In the genomic region with DNA sequence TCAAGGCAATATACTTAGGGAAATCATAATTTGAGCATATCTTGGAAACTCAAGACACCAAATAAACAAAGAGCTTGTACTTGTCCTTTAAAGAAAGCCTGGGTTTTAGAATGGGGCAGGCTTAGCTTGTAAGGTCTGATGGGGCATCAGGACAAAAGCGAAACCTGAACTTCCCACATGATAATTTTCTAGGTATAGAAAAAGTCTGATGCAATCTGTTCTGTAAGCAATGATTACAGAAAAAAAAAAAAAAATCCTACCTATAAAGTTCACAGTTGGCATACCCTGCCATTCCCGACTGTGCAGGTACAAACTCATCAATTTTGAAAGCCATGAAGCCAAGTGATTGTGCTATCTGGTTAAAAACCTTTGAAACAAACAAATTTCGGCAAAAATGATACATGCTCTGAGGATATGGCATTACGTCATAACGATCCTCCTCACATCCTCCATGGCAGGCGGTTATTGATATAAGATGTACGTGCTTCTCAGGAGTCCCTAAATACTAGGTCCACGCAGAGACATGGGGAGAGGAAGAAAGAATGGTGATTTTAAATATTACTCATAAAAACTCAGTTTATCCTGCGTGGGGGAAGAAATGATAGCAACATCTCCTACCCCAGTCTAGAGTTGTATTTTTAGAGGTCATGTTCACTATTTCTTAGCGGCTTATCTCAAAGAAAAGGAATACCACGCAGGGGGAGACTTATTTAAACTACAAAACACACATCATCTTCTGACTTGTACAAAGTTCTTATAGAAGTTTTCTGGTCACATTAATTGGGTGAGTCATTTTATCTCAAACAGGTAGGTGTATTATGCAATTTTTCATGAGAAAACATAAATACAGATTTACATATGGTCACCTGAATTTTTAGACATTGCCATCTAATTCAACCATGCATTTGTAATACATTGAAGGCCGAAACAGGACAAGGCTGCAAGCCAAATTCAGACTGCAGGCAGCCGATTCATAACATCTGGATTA, we compare ENCODE assay signal across 16 cellular contexts. TPM values are rescaled to one million over a fixed set of nuclear protein-coding genes. Genes with fewer than 3 reads are reported as not detected.
DNase-seq lines count a peak whose midpoint lies in the region; ATAC-seq and TF ChIP-seq lines count a peak whose summit lies in the region.
"Had no signal": no experiment of that assay in that cellular context is flagged by ENCODE, and none has a peak within 500 bp of the region (broad histone marks: within the 10 kb centered on the region; RNA-seq: fewer than 3 reads in every experiment).

No MANE protein-coding gene starts in this region.

- peak overlapping the region; percentile 94 for H3K27ac ChIP-seq in brain microvascular endothelial cell
- no peak overlapping the region for H3K27ac ChIP-seq in WERI-Rb-1

- DNase-seq in activated naive CD8-positive, alpha-beta T cell treated with anti-CD3 and anti-CD28 coated beads for 36 hours: no peak
- no peak for DNase-seq in activated naive CD8-positive, alpha-beta T cell treated with anti-CD3 and anti-CD28 coated beads, Interleukin-2, amount 50 U/mL, for 24 hours
- peak; percentile 40 to 45 for DNase-seq in NOMO-1 (lab: John Stamatoyannopoulos, UW; ENCODE audit: unreplicated experiment in 2 of 2)
- DNase-seq in brain microvascular endothelial cell: no peak
- no peak for DNase-seq in stimulated activated effector memory CD8-positive, alpha-beta T cell treated with anti-CD3 and anti-CD28 coated beads, Interleukin-12 subunit alpha, Interleukin-12 subunit beta, amount 100 ng/mL, for 72 hours (ENCODE audit: low spot score in 2 of 2)
- no peak for DNase-seq in DMS53 (lab: John Stamatoyannopoulos, UW)
- DNase-seq in stimulated activated CD8-positive, alpha-beta memory T cell treated with anti-CD3 and anti-CD28 coated beads, Interleukin-4, amount 100 ng/mL, for 48 hours: no peak
- DNase-seq in WERI-Rb-1: no peak
- DNase-seq: activated CD8-positive, alpha-beta memory T cell treated with anti-CD3 and anti-CD28 coated beads, Interleukin-2, amount 50 U/mL, for 4 hours; left cardiac atrium; naive B cell; NCI-H1436 treated with DMSO at 0.1 percent for 48 hours; NCI-H526; SHP77; transverse colon had no signal

- H3K27me3 Mint-ChIP-seq in activated naive CD8-positive, alpha-beta T cell treated with anti-CD3 and anti-CD28 coated beads for 36 hours: peaks cover 26% of the 10 kb centered on the region
- H3K27me3 Mint-ChIP-seq in activated naive CD8-positive, alpha-beta T cell treated with anti-CD3 and anti-CD28 coated beads, Interleukin-2, amount 50 U/mL, for 24 hours: peaks cover 31% of the 10 kb centered on the region

- ATAC-seq in activated naive CD8-positive, alpha-beta T cell treated with anti-CD3 and anti-CD28 coated beads, Interleukin-2, amount 50 U/mL, for 24 hours: no peak
- no peak for ATAC-seq in stimulated activated effector memory CD8-positive, alpha-beta T cell treated with anti-CD3 and anti-CD28 coated beads, Interleukin-12 subunit alpha, Interleukin-12 subunit beta, amount 100 ng/mL, for 72 hours

- peaks cover 1% of the 10 kb centered on the region for H3K9me3 Mint-ChIP-seq in activated naive CD8-positive, alpha-beta T cell treated with anti-CD3 and anti-CD28 coated beads for 36 hours
- H3K9me3 Mint-ChIP-seq in activated naive CD8-positive, alpha-beta T cell treated with anti-CD3 and anti-CD28 coated beads, Interleukin-2, amount 50 U/mL, for 24 hours: no peaks in the 10 kb centered on the region
- no peaks in the 10 kb centered on the region for H3K9me3 Mint-ChIP-seq in stimulated activated effector memory CD8-positive, alpha-beta T cell treated with anti-CD3 and anti-CD28 coated beads, Interleukin-12 subunit alpha, Interleukin-12 subunit beta, amount 100 ng/mL, for 72 hours
- H3K9me3 Mint-ChIP-seq: naive B cell had no signal

- H3K27ac Mint-ChIP-seq in activated naive CD8-positive, alpha-beta T cell treated with anti-CD3 and anti-CD28 coated beads for 36 hours: peak overlapping the region; percentile 69
- no peak overlapping the region for H3K27ac Mint-ChIP-seq in activated naive CD8-positive, alpha-beta T cell treated with anti-CD3 and anti-CD28 coated beads, Interleukin-2, amount 50 U/mL, for 24 hours
- H3K27ac Mint-ChIP-seq in stimulated activated effector memory CD8-positive, alpha-beta T cell treated with anti-CD3 and anti-CD28 coated beads, Interleukin-12 subunit alpha, Interleukin-12 subunit beta, amount 100 ng/mL, for 72 hours: peak overlapping the region; percentile 50
- H3K27ac Mint-ChIP-seq: naive B cell had no signal

- H3K36me3 ChIP-seq in brain microvascular endothelial cell (replicated peaks) (no peaks in the 10 kb centered on the region), WERI-Rb-1 (no peaks in the 10 kb centered on the region)
- H3K36me3 ChIP-seq: esophagus muscularis mucosa, transverse colon had no signal

- peaks cover 52% of the 10 kb centered on the region for H3K4me1 Mint-ChIP-seq in activated naive CD8-positive, alpha-beta T cell treated with anti-CD3 and anti-CD28 coated beads for 36 hours
- H3K4me1 Mint-ChIP-seq in activated naive CD8-positive, alpha-beta T cell treated with anti-CD3 and anti-CD28 coated beads, Interleukin-2, amount 50 U/mL, for 24 hours: peaks cover 88% of the 10 kb centered on the region
- peaks cover 55% of the 10 kb centered on the region for H3K4me1 Mint-ChIP-seq in stimulated activated effector memory CD8-positive, alpha-beta T cell treated with anti-CD3 and anti-CD28 coated beads, Interleukin-12 subunit alpha, Interleukin-12 subunit beta, amount 100 ng/mL, for 72 hours

- H3K9me3 ChIP-seq in WERI-Rb-1 (ENCODE audit: severe bottlenecking): no peaks in the 10 kb centered on the region
- H3K9me3 ChIP-seq: esophagus muscularis mucosa, transverse colon had no signal

- H3K36me3 Mint-ChIP-seq in activated naive CD8-positive, alpha-beta T cell treated with anti-CD3 and anti-CD28 coated beads for 36 hours: peaks cover 14% of the 10 kb centered on the region
- peaks cover 3% of the 10 kb centered on the region for H3K36me3 Mint-ChIP-seq in activated naive CD8-positive, alpha-beta T cell treated with anti-CD3 and anti-CD28 coated beads, Interleukin-2, amount 50 U/mL, for 24 hours (ENCODE audit: low read depth)
- H3K36me3 Mint-ChIP-seq in stimulated activated effector memory CD8-positive, alpha-beta T cell treated with anti-CD3 and anti-CD28 coated beads, Interleukin-12 subunit alpha, Interleukin-12 subunit beta, amount 100 ng/mL, for 72 hours: peaks cover 7% of the 10 kb centered on the region
- H3K36me3 Mint-ChIP-seq: naive B cell had no signal

- H3K4me3 Mint-ChIP-seq in activated naive CD8-positive, alpha-beta T cell treated with anti-CD3 and anti-CD28 coated beads for 36 hours: no peak overlapping the region
- no peak overlapping the region for H3K4me3 Mint-ChIP-seq in activated naive CD8-positive, alpha-beta T cell treated with anti-CD3 and anti-CD28 coated beads, Interleukin-2, amount 50 U/mL, for 24 hours
- no peak overlapping the region for H3K4me3 Mint-ChIP-seq in stimulated activated effector memory CD8-positive, alpha-beta T cell treated with anti-CD3 and anti-CD28 coated beads, Interleukin-12 subunit alpha, Interleukin-12 subunit beta, amount 100 ng/mL, for 72 hours
- H3K4me3 Mint-ChIP-seq: naive B cell had no signal

- TF ChIP-seq CTCF in brain microvascular endothelial cell (IDR thresholded peaks at IDR 0.05; ENCODE audit: low read depth, low read length, missing control alignments) (no peak), WERI-Rb-1 (IDR thresholded peaks at IDR 0.05; ENCODE audit: low read depth, low read length) (no peak)

- in situ Hi-C loops in brain microvascular endothelial cell (cut with HindIII; ENCODE audit: low pct_ligation_motif_present, low sequenced_read_pairs): no loop called here

- H3K4me3 ChIP-seq in brain microvascular endothelial cell (ENCODE audit: low read depth, low read length): no peak overlapping the region
- H3K4me3 ChIP-seq in WERI-Rb-1 (ENCODE audit: low read depth, low read length): no peak overlapping the region
- H3K4me3 ChIP-seq: esophagus muscularis mucosa, transverse colon had no signal

- H3K27me3 ChIP-seq in brain microvascular endothelial cell (replicated peaks): no peaks in the 10 kb centered on the region
- H3K27me3 ChIP-seq in WERI-Rb-1 (ENCODE audit: insufficient read depth, low read depth, severe bottlenecking): no peaks in the 10 kb centered on the region
- H3K27me3 ChIP-seq: esophagus muscularis mucosa, transverse colon had no signal

RNA-seq across cellular contexts. Expression of gene MB21D2, which starts 27.0 kb away (rescaled TPM):
- 1 to 10 TPM; 6.4 to 6.6 TPM for total RNA-seq in activated naive CD8-positive, alpha-beta T cell treated with anti-CD3 and anti-CD28 coated beads for 36 hours

Comparison
In these comparisons a context has a peak if more than half of its experiments do, and no peak if none do; other contexts are left out.
1. DNase-seq: peak in NOMO-1 (2 of 2); none in activated naive CD8-positive, alpha-beta T cell treated with anti-CD3 and anti-CD28 coated beads for 36 hours (single experiment), activated naive CD8-positive, alpha-beta T cell treated with anti-CD3 and anti-CD28 coated beads, Interleukin-2, amount 50 U/mL, for 24 hours (single experiment), brain microvascular endothelial cell (single experiment), stimulated activated effector memory CD8-positive, alpha-beta T cell treated with anti-CD3 and anti-CD28 coated beads, Interleukin-12 subunit alpha, Interleukin-12 subunit beta, amount 100 ng/mL, for 72 hours (0 of 2), DMS53 (single experiment), stimulated activated CD8-positive, alpha-beta memory T cell treated with anti-CD3 and anti-CD28 coated beads, Interleukin-4, amount 100 ng/mL, for 48 hours (single experiment) and WERI-Rb-1 (single experiment).